In genomic region chr9:125587819-125588460, GRCh38 we compare ENCODE assay signal across 16 cellular contexts.
"Had no signal": no experiment of that assay in that cellular context is flagged by ENCODE, and none has a peak within 500 bp of the region (broad histone marks: within the 10 kb centered on the region; RNA-seq: fewer than 3 reads in every experiment).

No MANE protein-coding gene starts in this region.

- H3K4me3 ChIP-seq: gastrocnemius medialis, heart right ventricle, suprapubic skin, thyroid gland had no signal

- ATAC-seq: gastrocnemius medialis; heart right ventricle; naive thymus-derived CD4-positive, alpha-beta T cell; right cardiac atrium had no signal

- H3K4me1 ChIP-seq: thyroid gland had no signal

- H3K27ac Mint-ChIP-seq: nephron progenitor cell, type B pancreatic cell had no signal

- H3K27me3 ChIP-seq: gastrocnemius medialis, heart right ventricle, suprapubic skin, thyroid gland had no signal

- H3K4me3 Mint-ChIP-seq: naive thymus-derived CD4-positive, alpha-beta T cell; nephron progenitor cell; type B pancreatic cell had no signal

- DNase-seq: cortex of kidney; effector memory CD4-positive, alpha-beta T cell; gastrocnemius medialis; heart right ventricle; hypothalamus; kidney glomerular epithelial cell; naive thymus-derived CD4-positive, alpha-beta T cell; nephron progenitor cell; posterior cingulate gyrus; right cardiac atrium; small intestine; stimulated activated CD4-positive, alpha-beta T cell treated with anti-CD3 and anti-CD28 coated beads, Interleukin-12 subunit alpha, Interleukin-12 subunit beta, amount 100 ng/mL, for 4 hours; stimulated activated naive CD4-positive, alpha-beta T cell; thyroid gland had no signal

- H3K27me3 Mint-ChIP-seq: naive thymus-derived CD4-positive, alpha-beta T cell; type B pancreatic cell had no signal

- H3K36me3 ChIP-seq: thyroid gland had no signal

- H3K9me3 Mint-ChIP-seq: naive thymus-derived CD4-positive, alpha-beta T cell; nephron progenitor cell; type B pancreatic cell had no signal

- H3K9me3 ChIP-seq: gastrocnemius medialis, heart right ventricle, suprapubic skin, thyroid gland had no signal

- H3K27ac ChIP-seq: gastrocnemius medialis, heart right ventricle, suprapubic skin, thyroid gland had no signal
